ENCODE assay signal across 15 cellular contexts in the genomic region with DNA sequence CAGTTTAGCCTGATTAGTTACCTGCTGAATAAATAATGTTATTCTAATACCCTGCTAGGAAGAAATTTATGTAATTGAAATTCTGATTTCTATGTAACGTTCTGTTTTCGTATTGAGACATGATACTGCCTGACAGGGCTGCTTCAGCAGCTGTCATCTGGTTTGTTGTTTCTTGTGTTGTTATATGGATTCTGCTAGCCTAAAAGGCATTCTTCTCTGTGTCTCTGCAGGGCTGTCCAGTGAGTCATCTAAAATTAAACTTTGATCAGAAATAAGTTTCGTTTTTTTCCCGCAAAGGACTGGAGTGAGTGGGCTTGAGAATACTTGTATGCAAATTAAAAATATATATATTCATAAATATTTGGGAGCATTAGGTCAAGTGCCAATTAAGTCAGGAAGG.
A peak's percentile ranks its signal among the peaks of the same experiment; 100 is the strongest.
DNase-seq lines count a peak whose midpoint lies in the region; ATAC-seq, FAIRE-seq and TF ChIP-seq lines count a peak whose summit lies in the region.
"Had no signal": no experiment of that assay in that cellular context is flagged by ENCODE, and none has a peak within 500 bp of the region (broad histone marks: within the 10 kb centered on the region; RNA-seq: fewer than 3 reads in every experiment).

No MANE protein-coding gene starts in this region.

- 40% methylated on average over 4 of the region's 4 CpGs for WGBS in esophagus muscularis mucosa

- H3K9ac ChIP-seq in MM.1S (ENCODE audit: low read length): no peak overlapping the region
- H3K9ac ChIP-seq: BLaER1 had no signal

- intact Hi-C loops in esophagus muscularis mucosa (cut with DNase I): loop anchor here (5.0 kb wide), 1 partner anchor 92 kb away; a partner anchor contains a TSS

- peaks cover 77% of the 10 kb centered on the region for H3K4me1 Mint-ChIP-seq in activated naive CD8-positive, alpha-beta T cell treated with anti-CD3 and anti-CD28 coated beads for 36 hours

- FAIRE-seq in H54 (lab: Jason Lieb, UNC): no peak
- FAIRE-seq: pancreas had no signal

- H3K4me3 Mint-ChIP-seq in activated naive CD8-positive, alpha-beta T cell treated with anti-CD3 and anti-CD28 coated beads for 36 hours: no peak overlapping the region
- H3K4me3 Mint-ChIP-seq: activated naive CD8-positive, alpha-beta T cell treated with anti-CD3 and anti-CD28 coated beads, Interleukin-2, amount 10 ng/mL, durations not matched to agents 7 days and 5 days; stimulated activated memory B cell treated with anti-CD40 and anti-IgM and Interleukin-4, amounts not matched to agents 10 μg/mL and 1 μg/mL and 100 μg/mL, for 72 hours had no signal

- H3K9me2 ChIP-seq in MM.1S (replicated peaks; ENCODE audit: insufficient read depth, low read length): no peaks in the 10 kb centered on the region

- TF ChIP-seq POLR2A in H54 (IDR thresholded peaks at IDR 0.05; ENCODE audit: low read depth, low read length) (no peak), esophagus muscularis mucosa (IDR thresholded peaks at IDR 0.05; ENCODE audit: low read depth) (no peak)

- TF ChIP-seq EP300 in esophagus muscularis mucosa (IDR thresholded peaks at IDR 0.05): no peak

- DNase-seq in AG04450 (ENCODE audit: low read depth, low spot score): peak; percentile 30
- peak; percentile 56 for DNase-seq in H54 (ENCODE audit: insufficient read length, low spot score)
- DNase-seq in activated naive CD8-positive, alpha-beta T cell treated with anti-CD3 and anti-CD28 coated beads for 36 hours: no peak
- peak; percentile 72 for DNase-seq in iris pigment epithelial cell (ENCODE audit: low read depth)
- no peak for DNase-seq in MM.1S
- DNase-seq in activated CD8-positive, alpha-beta memory T cell treated with anti-CD3 and anti-CD28 coated beads, Interleukin-2, amount 50 U/mL, for 48 hours: no peak
- DNase-seq in esophagus muscularis mucosa (ENCODE audit: extremely low spot score): no peak
- DNase-seq: activated CD8-positive, alpha-beta memory T cell treated with anti-CD3 and anti-CD28 coated beads for 24 hours; activated naive CD8-positive, alpha-beta T cell treated with anti-CD3 and anti-CD28 coated beads, Interleukin-2, amount 10 ng/mL, durations not matched to agents 7 days and 5 days; GF-D8; pancreas; stimulated activated CD4-positive, alpha-beta T cell treated with anti-CD3 and anti-CD28 coated beads, Interleukin-2, amount 100 ng/mL, for 24 hours had no signal

- H3K4me1 ChIP-seq in MM.1S (ENCODE audit: low read length) (peaks cover 20% of the 10 kb centered on the region), esophagus muscularis mucosa (peaks cover 95 to 100% (median 99%) of the 10 kb centered on the region in 4 donors)

- no peak for ATAC-seq in HG02588 (IDR thresholded peaks at IDR 0.05; ENCODE audit: unreplicated experiment)
- ATAC-seq: pancreas; stimulated activated memory B cell treated with anti-CD40 and anti-IgM and Interleukin-4, amounts not matched to agents 10 μg/mL and 1 μg/mL and 100 μg/mL, for 72 hours had no signal

- H3K27me3 ChIP-seq in AG04450 (ENCODE audit: control insufficient read depth, insufficient read depth, low read length) (no peaks in the 10 kb centered on the region), MM.1S (replicated peaks; ENCODE audit: insufficient read depth, low read length) (no peaks in the 10 kb centered on the region), esophagus muscularis mucosa (no peaks in the 10 kb centered on the region)
- H3K27me3 ChIP-seq: BLaER1, pancreas had no signal

- H3K27ac Mint-ChIP-seq in activated naive CD8-positive, alpha-beta T cell treated with anti-CD3 and anti-CD28 coated beads for 36 hours: peak overlapping the region; percentile 43
- H3K27ac Mint-ChIP-seq: stimulated activated memory B cell treated with anti-CD40 and anti-IgM and Interleukin-4, amounts not matched to agents 10 μg/mL and 1 μg/mL and 100 μg/mL, for 72 hours had no signal

- no peak overlapping the region for H2AFZ ChIP-seq in MM.1S (ENCODE audit: low read length)

- H3K9me3 Mint-ChIP-seq in activated naive CD8-positive, alpha-beta T cell treated with anti-CD3 and anti-CD28 coated beads for 36 hours: no peaks in the 10 kb centered on the region
- H3K9me3 Mint-ChIP-seq: activated naive CD8-positive, alpha-beta T cell treated with anti-CD3 and anti-CD28 coated beads, Interleukin-2, amount 10 ng/mL, durations not matched to agents 7 days and 5 days; stimulated activated memory B cell treated with anti-CD40 and anti-IgM and Interleukin-4, amounts not matched to agents 10 μg/mL and 1 μg/mL and 100 μg/mL, for 72 hours had no signal

- H3K36me3 Mint-ChIP-seq in activated naive CD8-positive, alpha-beta T cell treated with anti-CD3 and anti-CD28 coated beads for 36 hours: peaks cover 17% of the 10 kb centered on the region
- H3K36me3 Mint-ChIP-seq: stimulated activated memory B cell treated with anti-CD40 and anti-IgM and Interleukin-4, amounts not matched to agents 10 μg/mL and 1 μg/mL and 100 μg/mL, for 72 hours had no signal

- no peak overlapping the region for H3K4me2 ChIP-seq in MM.1S (ENCODE audit: low read depth, low read length)

- peaks cover 72% of the 10 kb centered on the region for H4K20me1 ChIP-seq in MM.1S (ENCODE audit: insufficient read depth, low read length)

- POLR2A ChIA-PET in AG04450 (lab: Yijun Ruan, JAX): no interaction called here

- H3K27me3 Mint-ChIP-seq in activated naive CD8-positive, alpha-beta T cell treated with anti-CD3 and anti-CD28 coated beads for 36 hours: no peaks in the 10 kb centered on the region
- H3K27me3 Mint-ChIP-seq: activated naive CD8-positive, alpha-beta T cell treated with anti-CD3 and anti-CD28 coated beads, Interleukin-2, amount 10 ng/mL, durations not matched to agents 7 days and 5 days; stimulated activated memory B cell treated with anti-CD40 and anti-IgM and Interleukin-4, amounts not matched to agents 10 μg/mL and 1 μg/mL and 100 μg/mL, for 72 hours had no signal

- H3K4me3 ChIP-seq in AG04450 (ENCODE audit: low read depth, low read length) (no peak overlapping the region), MM.1S (ENCODE audit: low read length) (no peak overlapping the region), esophagus muscularis mucosa (no peak overlapping the region)
- H3K4me3 ChIP-seq: BLaER1, pancreas had no signal

- H3K36me3 ChIP-seq in MM.1S (replicated peaks; ENCODE audit: insufficient read depth, low read length) (no peaks in the 10 kb centered on the region), esophagus muscularis mucosa (no peaks in the 10 kb centered on the region)
- H3K36me3 ChIP-seq: pancreas had no signal

- TF ChIP-seq CTCF in AG04450 (IDR thresholded peaks at IDR 0.05; ENCODE audit: low read depth, low read length): no peak
- no peak for TF ChIP-seq CTCF in MM.1S (IDR thresholded peaks at IDR 0.05; ENCODE audit: low read length)
- TF ChIP-seq CTCF in esophagus muscularis mucosa (IDR thresholded peaks at IDR 0.05): no peak

- H3K9me3 ChIP-seq in AG04450 (ENCODE audit: control insufficient read depth, insufficient read depth, low read length) (no peaks in the 10 kb centered on the region), MM.1S (replicated peaks; ENCODE audit: insufficient read depth, low read length) (no peaks in the 10 kb centered on the region), esophagus muscularis mucosa (no peaks in the 10 kb centered on the region)
- H3K9me3 ChIP-seq: BLaER1, pancreas had no signal

- CTCF ChIA-PET in AG04450 (lab: Charles Lee): interaction anchor here (1.2 kb wide), 1 partner anchor 108 kb away, joined by 4 read pairs; no protein-coding TSS in a partner anchor

- H3K27ac ChIP-seq in AG04450 (ENCODE audit: low read depth, low read length) (no peak overlapping the region), MM.1S (ENCODE audit: low read length) (no peak overlapping the region), esophagus muscularis mucosa (replicated peaks in 1 of 4) (no peak overlapping the region)
- H3K27ac ChIP-seq: pancreas had no signal

- peaks cover 21% of the 10 kb centered on the region for H3F3A ChIP-seq in MM.1S (ENCODE audit: insufficient read depth, low read length)

- H3K79me2 ChIP-seq in MM.1S (ENCODE audit: low read length): peaks cover 95% of the 10 kb centered on the region

Comparison
In these comparisons a context has a peak if more than half of its experiments do, and no peak if none do; other contexts are left out.
1. DNase-seq: peak in AG04450 (single experiment), H54 (single experiment) and iris pigment epithelial cell (single experiment); none in activated naive CD8-positive, alpha-beta T cell treated with anti-CD3 and anti-CD28 coated beads for 36 hours (single experiment), MM.1S (single experiment), activated CD8-positive, alpha-beta memory T cell treated with anti-CD3 and anti-CD28 coated beads, Interleukin-2, amount 50 U/mL, for 48 hours (single experiment) and esophagus muscularis mucosa (single experiment).